In the genomic region with DNA sequence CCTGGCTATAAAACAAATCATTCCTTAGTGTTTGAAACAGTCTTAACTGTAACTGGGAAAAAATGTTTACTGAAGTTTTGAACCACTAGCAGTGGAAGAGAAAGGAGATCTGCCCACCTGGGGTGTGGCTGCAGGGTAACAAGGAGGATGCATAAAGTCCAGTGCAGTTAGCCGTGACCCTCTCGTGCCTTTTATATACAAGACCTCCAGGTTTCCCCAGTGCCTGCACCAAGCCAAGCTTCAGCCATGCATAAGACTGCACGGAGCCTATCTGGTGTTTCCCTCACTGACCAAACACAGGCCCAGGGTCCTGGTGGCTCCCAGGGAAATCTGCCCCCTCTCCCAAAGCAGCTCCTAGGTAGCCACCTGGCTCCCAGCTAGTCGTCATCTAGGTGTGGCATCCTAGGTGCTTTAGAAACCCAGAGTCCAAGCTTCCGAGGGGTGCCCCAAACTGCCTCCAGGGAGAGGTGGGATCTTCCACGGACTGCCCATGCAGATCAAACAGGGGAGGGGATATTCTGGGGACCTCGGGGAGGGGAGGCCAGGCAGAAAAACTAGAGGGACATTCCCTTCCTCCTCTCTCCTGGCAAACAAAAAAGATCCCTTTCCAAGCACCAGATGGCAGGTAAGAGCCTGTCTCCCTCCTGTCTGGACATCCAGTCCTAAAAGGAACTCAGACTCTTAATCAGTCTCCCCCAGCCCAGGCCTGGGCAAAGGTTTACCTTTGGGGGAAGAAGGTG, we compare ENCODE assay signal across 8 cellular contexts. TPM values are rescaled to one million over a fixed set of nuclear protein-coding genes. Genes with fewer than 3 reads are reported as not detected.
DNase-seq lines count a peak whose midpoint lies in the region; ATAC-seq and TF ChIP-seq lines count a peak whose summit lies in the region.

No MANE protein-coding gene starts in this region.

- H3K27me3 ChIP-seq in left lung (peaks cover 0 to 38% of the 10 kb centered on the region in 2 donors), upper lobe of right lung (no peaks in the 10 kb centered on the region)

- H3K27ac ChIP-seq in angular gyrus (ENCODE audit: low read depth, low read length) (peak overlapping the region; percentile 49), left lung (peak overlapping the region; percentile 86 to 91), upper lobe of right lung (peak overlapping the region; percentile 93)

- no peaks in the 10 kb centered on the region for H3K36me3 Mint-ChIP-seq in activated naive CD4-positive, alpha-beta T cell treated with anti-CD3 and anti-CD28 coated beads, Interleukin-2, amount 50 U/mL, for 24 hours

- peaks cover 2% of the 10 kb centered on the region for H3K27me3 Mint-ChIP-seq in activated naive CD4-positive, alpha-beta T cell treated with anti-CD3 and anti-CD28 coated beads, Interleukin-2, amount 50 U/mL, for 24 hours

- no peak for ATAC-seq in left lung
- no peak for ATAC-seq in upper lobe of right lung
- no peak for ATAC-seq in GM21360 (IDR thresholded peaks at IDR 0.05; ENCODE audit: unreplicated experiment)

- no peak for DNase-seq in activated naive CD4-positive, alpha-beta T cell treated with anti-CD3 and anti-CD28 coated beads, Interleukin-2, amount 50 U/mL, for 16 hours
- DNase-seq in left lung = peak in 1 of 2 donors; percentile 32
- peak; percentile 57 for DNase-seq in upper lobe of right lung
- no peak for DNase-seq in hippocampal formation (lab: John Stamatoyannopoulos, UW)
- no peak for DNase-seq in KG1 (lab: John Stamatoyannopoulos, UW)

- H3K4me3 ChIP-seq in left lung (peak overlapping the region; percentile 78 to 96), upper lobe of right lung (peak overlapping the region; percentile 94)

- H3K4me1 Mint-ChIP-seq in activated naive CD4-positive, alpha-beta T cell treated with anti-CD3 and anti-CD28 coated beads, Interleukin-2, amount 50 U/mL, for 24 hours = peaks cover 27% of the 10 kb centered on the region

- H3K4me1 ChIP-seq in left lung (peaks cover 26 to 76% of the 10 kb centered on the region in 2 donors), upper lobe of right lung (peaks cover 57% of the 10 kb centered on the region)

- no peaks in the 10 kb centered on the region for H3K9me3 Mint-ChIP-seq in activated naive CD4-positive, alpha-beta T cell treated with anti-CD3 and anti-CD28 coated beads, Interleukin-2, amount 50 U/mL, for 24 hours

- TF ChIP-seq CTCF in left lung (IDR thresholded peaks at IDR 0.05) = no peak
- TF ChIP-seq CTCF in upper lobe of right lung (IDR thresholded peaks at IDR 0.05) = no peak

- no peaks in the 10 kb centered on the region for H3K9me3 ChIP-seq in left lung
- H3K9me3 ChIP-seq in upper lobe of right lung = no peaks in the 10 kb centered on the region

- H3K36me3 ChIP-seq in left lung = no peaks in the 10 kb centered on the region
- H3K36me3 ChIP-seq in upper lobe of right lung = no peaks in the 10 kb centered on the region

- H3K27ac Mint-ChIP-seq in activated naive CD4-positive, alpha-beta T cell treated with anti-CD3 and anti-CD28 coated beads, Interleukin-2, amount 50 U/mL, for 24 hours = no peak overlapping the region

- intact Hi-C loops in left lung (cut with DNase I) (no loop called here), upper lobe of right lung (cut with DNase I) (loop anchor here (5.0 kb wide), 1 partner anchor 49 kb away; no protein-coding TSS in a partner anchor)

- H3K4me3 Mint-ChIP-seq in activated naive CD4-positive, alpha-beta T cell treated with anti-CD3 and anti-CD28 coated beads, Interleukin-2, amount 50 U/mL, for 24 hours = peak overlapping the region; percentile 90

RNA-seq across cellular contexts. Expression of a gene that starts 2.7 kb away (rescaled TPM):
- total RNA-seq in left lung = 10 to 100 TPM; 26.7 to 26.8 TPM
- 33.4 TPM for total RNA-seq in upper lobe of right lung
